8 cellular contexts compared by ENCODE assay signal in the genomic region with DNA sequence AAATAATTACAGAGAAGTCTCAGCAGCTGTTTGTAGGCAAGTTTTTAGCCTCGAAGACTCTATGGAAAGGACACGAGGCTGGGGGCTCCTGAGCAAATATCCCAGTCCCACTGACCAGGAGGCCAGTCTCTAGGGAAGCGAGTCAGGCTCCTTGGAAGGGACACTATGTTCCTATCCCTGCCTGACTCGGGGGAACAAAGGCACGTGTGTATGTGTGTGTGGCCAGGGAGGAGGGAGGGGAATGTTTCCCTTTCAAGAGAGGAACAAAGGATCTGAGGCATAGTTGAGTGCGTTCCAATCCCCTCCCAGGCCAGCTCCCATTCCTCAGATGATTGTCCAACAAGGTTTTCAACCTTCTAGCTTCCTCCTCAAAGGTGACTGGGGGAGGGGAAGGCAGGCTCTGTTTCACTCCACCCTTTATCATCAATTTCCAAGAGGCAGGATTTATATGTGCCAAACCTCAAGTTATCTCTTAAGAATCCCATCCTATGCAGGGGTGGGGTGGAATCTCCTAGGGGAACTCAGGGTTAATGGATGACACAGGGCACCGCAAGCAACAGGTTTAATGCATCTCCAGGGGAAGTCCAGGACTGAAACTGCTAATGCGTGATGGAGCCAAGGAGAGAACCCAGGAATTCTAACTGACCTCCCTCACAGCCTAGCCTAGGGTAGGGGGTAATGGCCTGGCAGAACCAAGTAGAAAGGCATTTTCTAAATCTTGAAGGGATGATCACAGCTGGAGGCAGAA. TPM values are rescaled to one million over a fixed set of nuclear protein-coding genes. Genes with fewer than 3 reads are reported as not detected.
A peak's percentile ranks its signal among the peaks of the same experiment; 100 is the strongest.
DNase-seq lines count a peak whose midpoint lies in the region; ATAC-seq, FAIRE-seq and TF ChIP-seq lines count a peak whose summit lies in the region.

No MANE protein-coding gene starts in this region.

- no peaks in the 10 kb centered on the region for H3K27me3 ChIP-seq in CD4-positive, alpha-beta memory T cell (ENCODE audit: insufficient read depth, low read length)
- H3K27me3 ChIP-seq in bronchial epithelial cell (ENCODE audit: control insufficient read depth, insufficient read depth, low read length): no peaks in the 10 kb centered on the region

- no peak overlapping the region for H3K27ac ChIP-seq in CD4-positive, alpha-beta memory T cell (ENCODE audit: low read depth, low read length)

- CTCF ChIA-PET in CD4-positive, alpha-beta memory T cell (lab: Charles Lee; ENCODE audit: partially characterized antibody): interaction anchor here (5.1 to 13.8 kb wide), 2 partner anchors 10 to 52 kb away, joined by 31 to 581 read pairs; partner anchors contain the start of gene BCL2L1

- H3K36me3 ChIP-seq in CD4-positive, alpha-beta memory T cell (ENCODE audit: insufficient read depth, low read length): peaks cover 31% of the 10 kb centered on the region
- peaks cover 18% of the 10 kb centered on the region for H3K36me3 ChIP-seq in bronchial epithelial cell (ENCODE audit: control insufficient read depth, insufficient read depth, low read length)

- DNase-seq in CD4-positive, alpha-beta memory T cell: no peak
- peak; percentile 98 for DNase-seq in M059J (ENCODE audit: low read depth)
- DNase-seq in bronchial epithelial cell (ENCODE audit: low read depth): peak; percentile 81
- DNase-seq in immature natural killer cell: no peak
- DNase-seq in skeletal muscle cell (ENCODE audit: low read depth): peak; percentile 84
- DNase-seq in NOMO-1 (lab: John Stamatoyannopoulos, UW; ENCODE audit: unreplicated experiment in 2 of 2): no peak
- DNase-seq in activated CD4-positive, alpha-beta T cell treated with anti-CD3 and anti-CD28 coated beads for 1 hour: no peak

- H3K4me1 Mint-ChIP-seq in CD4-positive, alpha-beta memory T cell: peaks cover 70 to 98% (median 87%) of the 10 kb centered on the region in 4 donors
- H3K4me1 Mint-ChIP-seq in immature natural killer cell: peaks cover 94 to 99% of the 10 kb centered on the region in 2 donors

- no peak for TF ChIP-seq CTCF in bronchial epithelial cell (IDR thresholded peaks at IDR 0.05; ENCODE audit: insufficient read depth, low read length, severe bottlenecking)

- H3K36me3 Mint-ChIP-seq in CD4-positive, alpha-beta memory T cell: peaks cover 56 to 69% of the 10 kb centered on the region in 2 donors
- H3K36me3 Mint-ChIP-seq in immature natural killer cell: peaks cover 17 to 36% (median 25%) of the 10 kb centered on the region in 3 donors

- no peaks in the 10 kb centered on the region for H3K9me3 Mint-ChIP-seq in CD4-positive, alpha-beta memory T cell
- H3K9me3 Mint-ChIP-seq in immature natural killer cell: no peaks in the 10 kb centered on the region

- no peaks in the 10 kb centered on the region for H3K9me3 ChIP-seq in CD4-positive, alpha-beta memory T cell (ENCODE audit: control insufficient read depth in 1 of 2, low read length in 2 of 2)

- H3K4me3 ChIP-seq in CD4-positive, alpha-beta memory T cell (ENCODE audit: low read length in 2 of 2): no peak overlapping the region
- H3K4me3 ChIP-seq in bronchial epithelial cell (ENCODE audit: low read depth, low read length) (no peak overlapping the region), skeletal muscle cell (ENCODE audit: low read depth, low read length) (peak overlapping the region; percentile 27)

- POLR2A ChIA-PET in CD4-positive, alpha-beta memory T cell (lab: Charles Lee; ENCODE audit: partially characterized antibody): interaction anchor here (0.5 to 2.1 kb wide), 3 partner anchors 11 to 61 kb away, joined by 3 to 8 read pairs (median 6); no protein-coding TSS in a partner anchor

- H3K4me3 Mint-ChIP-seq in CD4-positive, alpha-beta memory T cell: peak overlapping the region in 4 of 8 donors; percentile 27 to 52 (median 49)
- H3K4me3 Mint-ChIP-seq in immature natural killer cell: peak overlapping the region; percentile 8 to 70 (median 50)

- intact Hi-C loops in CD4-positive, alpha-beta memory T cell (cut with micrococcal nuclease): no loop called here

- ATAC-seq in activated CD4-positive, CD25-positive, alpha-beta regulatory T cell treated with anti-CD3 and anti-CD28 coated beads, Interleukin-2, amount 50 U/mL, for 24 hours: no peak

- H3K27me3 Mint-ChIP-seq in CD4-positive, alpha-beta memory T cell: no peaks in the 10 kb centered on the region
- peaks cover 0 to 2% (median 0%) of the 10 kb centered on the region in 3 donors for H3K27me3 Mint-ChIP-seq in immature natural killer cell (ENCODE audit: low read depth in 3 of 3)

- H3K4me1 ChIP-seq in CD4-positive, alpha-beta memory T cell (ENCODE audit: insufficient read depth, low read length): peaks cover 93% of the 10 kb centered on the region

- peak overlapping the region; percentile 63 to 91 (median 80) for H3K27ac Mint-ChIP-seq in CD4-positive, alpha-beta memory T cell
- peak overlapping the region; percentile 63 to 95 (median 90) for H3K27ac Mint-ChIP-seq in immature natural killer cell

- no peak for FAIRE-seq in bronchial epithelial cell (lab: Jason Lieb, UNC)

RNA-seq across cellular contexts. Expression of gene BCL2L1, which starts 9.9 kb away (rescaled TPM):
- 10 to 100 TPM; 20.3 to 20.8 TPM for total RNA-seq in CD4-positive, alpha-beta memory T cell
- polyA plus RNA-seq in CD4-positive, alpha-beta memory T cell: 10 to 100 TPM; 22.8 to 26.1 TPM
- total RNA-seq in M059J (2014; rRNA removed; shearing (Covaris generic)): 108 and 117 TPM in 2 replicates
- 93.5 and 93.8 TPM in 2 replicates for total RNA-seq in bronchial epithelial cell
- polyA plus RNA-seq in immature natural killer cell: 10 to 100 TPM; 30.9 to 60.4 (median 39.3) TPM

RNA-seq across cellular contexts. Expression of gene TPX2, which starts 26.4 kb away (rescaled TPM):
- under 1 TPM; 0.30 to 0.44 TPM for total RNA-seq in CD4-positive, alpha-beta memory T cell
- polyA plus RNA-seq in CD4-positive, alpha-beta memory T cell: under 1 TPM; 0.76 to 0.85 TPM
- total RNA-seq in M059J (2014; rRNA removed; shearing (Covaris generic)): 204 and 319 TPM in 2 replicates
- 1.3 and 1.8 TPM in 2 replicates for total RNA-seq in bronchial epithelial cell
- polyA plus RNA-seq in immature natural killer cell: 1 to 10 TPM; 1.2 to 3.0 (median 1.8) TPM

Comparison
In these comparisons a context has a peak if more than half of its experiments do, and no peak if none do; other contexts are left out.
1. DNase-seq: peak in M059J (single experiment), bronchial epithelial cell (single experiment) and skeletal muscle cell (single experiment); none in CD4-positive, alpha-beta memory T cell (0 of 5), immature natural killer cell (0 of 3), NOMO-1 (0 of 2) and activated CD4-positive, alpha-beta T cell treated with anti-CD3 and anti-CD28 coated beads for 1 hour (single experiment).
2. RNA of gene TPX2, which starts 26.4 kb away (total RNA-seq): 204 to 319 TPM in M059J; 1.3 to 1.8 TPM in bronchial epithelial cell and 0.30 to 0.44 TPM in CD4-positive, alpha-beta memory T cell; every median in the first group is over 10 times any median in the second.